Comparison of ENCODE assay signal across 1 cellular context in the genomic region with DNA sequence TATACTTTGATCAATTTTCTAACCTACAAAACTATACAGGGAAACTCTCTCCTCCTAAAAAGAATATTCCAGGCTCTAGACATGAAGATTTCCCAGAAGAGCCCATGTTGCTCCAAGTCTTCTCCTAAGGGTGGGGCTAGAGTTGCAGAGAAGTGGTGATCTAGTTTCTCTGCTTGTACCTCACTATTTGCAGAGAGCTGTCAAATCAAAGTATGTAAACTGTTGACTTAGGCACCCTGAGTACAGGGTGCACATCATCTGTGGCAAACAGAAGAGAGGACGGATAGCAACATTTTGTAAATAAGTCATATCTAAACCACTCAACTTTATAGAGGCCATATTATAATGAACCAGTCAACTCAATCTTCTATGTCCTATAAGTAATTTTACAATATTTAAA.
TF ChIP-seq lines count a peak whose summit lies in the region.

No MANE protein-coding gene starts in this region.

TF ChIP-seq in H1, 55 proteins besides CTCF, POLR2A, EP300 and RAD21 (continued from another document):
- TF ChIP-seq PHF8 (conservative IDR thresholded peaks at IDR 0.05; ENCODE audit: low read depth, low read length) = no peak
- no peak for TF ChIP-seq ZNF274 (IDR thresholded peaks at IDR 0.05; ENCODE audit: borderline replicate concordance, extremely low read depth, low read length)
- TF ChIP-seq CTBP2 (IDR thresholded peaks at IDR 0.05; ENCODE audit: borderline replicate concordance, insufficient read depth, insufficient read length, low read length) = no peak
- TF ChIP-seq JUND (IDR thresholded peaks at IDR 0.05; ENCODE audit: low read length) = no peak
- no peak for TF ChIP-seq EZH2 (IDR thresholded peaks at IDR 0.05; ENCODE audit: low read depth, low read length, severe bottlenecking)
TF ChIP-seq in H1: peak in this region for 0.
